22 cellular contexts compared by ENCODE assay signal in genomic region chr3:194455481-194455880, GRCh38. TPM values are rescaled to one million over a fixed set of nuclear protein-coding genes. Genes with fewer than 3 reads are reported as not detected.
DNase-seq lines count a peak whose midpoint lies in the region; ATAC-seq, FAIRE-seq and TF ChIP-seq lines count a peak whose summit lies in the region.
"Had no signal": no experiment of that assay in that cellular context is flagged by ENCODE, and none has a peak within 500 bp of the region (broad histone marks: within the 10 kb centered on the region; RNA-seq: fewer than 3 reads in every experiment).

No MANE protein-coding gene starts in this region.

- peaks cover 22 to 74% of the 10 kb centered on the region in 2 experiments for H3K36me3 ChIP-seq in HEK293 (ENCODE audit: control insufficient read depth in 2 of 2, insufficient read depth in 1 of 2, low read length in 2 of 2)

- H3K27ac ChIP-seq in HEK293 (ENCODE audit: extremely low read depth, low read depth, low read length) = no peak overlapping the region
- H3K27ac ChIP-seq: BLaER1 had no signal

- POLR2A ChIA-PET in HEK293 (lab: Yijun Ruan, JAX) = no interaction called here

- no peaks in the 10 kb centered on the region for H3K9me3 ChIP-seq in HEK293 (ENCODE audit: control insufficient read depth, insufficient read depth, low read depth, low read length)
- H3K9me3 ChIP-seq: BE2C, BLaER1 had no signal

- no peak overlapping the region for H3K4me3 ChIP-seq in HEK293 (ENCODE audit: low read depth, low read length)
- H3K4me3 ChIP-seq: BLaER1, GM12878 had no signal

- DNase-seq in GM12892 (ENCODE audit: insufficient read length) (no peak), GM19239 (ENCODE audit: insufficient read length, low spot score) (no peak)
- DNase-seq: 8988T; ACHN; BE2C; C1 segment of cervical spinal cord; CD4-positive, alpha-beta memory T cell; CD4-positive, CD25-positive, alpha-beta regulatory T cell; CD8-positive, alpha-beta memory T cell; COR-L47; DMS 273 treated with DMSO at 0.1 percent for 48 hours; DMS153; DMS53; DMS79; DND-41; EL; GDM1 had no signal

- no peak for TF ChIP-seq POLR2A in GM12892 (IDR thresholded peaks at IDR 0.05; ENCODE audit: low read depth, low read length)

- CTCF ChIA-PET in HEK293 (lab: Yijun Ruan, JAX) = interaction anchor here (0.9 to 1.5 kb wide), 2 partner anchors 17 to 75 kb away, joined by 3 read pairs; no protein-coding TSS in a partner anchor

- no peak for TF ChIP-seq CTCF in HEK293 (tag by site-specific recombination; IDR thresholded peaks at IDR 0.05)

- FAIRE-seq in GM12892 (lab: Jason Lieb, UNC) (peak; percentile 17), GM19239 (lab: Jason Lieb, UNC) (peak; percentile 45)
- FAIRE-seq: GM12878 had no signal

- ATAC-seq in GM19397 (IDR thresholded peaks at IDR 0.05; ENCODE audit: unreplicated experiment) (no peak), GM21381 (IDR thresholded peaks at IDR 0.05; ENCODE audit: unreplicated experiment) (no peak)
- ATAC-seq: GM12878 had no signal

- no peaks in the 10 kb centered on the region for H3K4me1 ChIP-seq in HEK293 (ENCODE audit: control insufficient read depth, insufficient read depth, low read length)
- H3K4me1 ChIP-seq: BE2C, BLaER1 had no signal

TF ChIP-seq in HEK293, 187 proteins besides CTCF, POLR2A, EP300 and RAD21:
- TF ChIP-seq SCRT2 (tag by site-specific recombination; IDR thresholded peaks at IDR 0.05) = peak; percentile 75
- TF ChIP-seq SCRT1 (tag by site-specific recombination; IDR thresholded peaks at IDR 0.05; ENCODE audit: borderline replicate concordance) = peak; percentile 63; the same call in 1 of the 2 replicates
- no peak for TF ChIP-seq ZSCAN5A (tag by site-specific recombination; IDR thresholded peaks at IDR 0.05)
TF ChIP-seq in HEK293: peak in this region for 2.

RNA-seq across cellular contexts. Expression of gene ATP13A3, which starts 31.3 kb away (rescaled TPM):
- 54.8 TPM for polyA plus RNA-seq in GM12892 (2012; ENCODE audit: missing spikeins)

RNA-seq across cellular contexts. Expression of gene GP5, which starts 56.4 kb away (rescaled TPM):
- polyA plus RNA-seq in GM12892 (2012; ENCODE audit: missing spikeins) = not detected
- polyA plus RNA-seq: GM12878 had no signal
